In the genomic region with DNA sequence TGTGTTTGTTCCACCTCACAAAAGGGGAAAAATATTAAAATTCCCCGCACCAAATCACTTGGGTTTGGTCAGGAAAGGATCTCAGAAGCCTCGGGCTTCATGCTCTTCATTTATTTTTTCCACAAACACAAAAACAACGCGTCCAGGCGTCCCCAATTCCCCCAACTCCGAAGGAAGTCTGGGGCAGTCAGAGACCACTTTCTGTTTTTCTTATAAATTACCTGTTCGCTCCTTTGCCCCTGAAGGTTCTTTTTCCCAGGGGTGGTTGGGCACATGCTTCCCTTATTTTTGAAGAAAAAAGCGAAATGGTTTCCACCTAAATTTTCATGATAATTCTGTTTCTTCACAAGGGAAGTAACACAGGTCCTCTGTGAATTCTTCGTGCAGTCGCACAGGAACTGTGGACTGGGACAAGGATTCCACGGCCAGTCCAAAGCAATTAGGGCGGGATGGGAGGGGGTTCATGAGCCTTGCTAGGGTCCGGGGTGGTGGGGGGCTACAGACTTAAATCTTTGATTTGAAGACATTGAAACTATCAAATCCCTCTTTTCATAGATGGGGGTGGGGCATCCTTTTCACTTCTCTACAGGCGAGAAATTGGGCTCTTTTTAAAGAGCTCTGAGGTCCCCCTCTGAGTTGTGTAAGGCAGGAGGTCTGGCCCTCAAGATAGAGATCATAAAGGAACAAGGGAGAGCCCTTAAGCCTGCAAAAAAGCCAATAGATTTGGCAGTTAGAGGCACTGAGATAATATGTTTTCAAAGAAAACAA, we compare ENCODE assay signal across 8 cellular contexts. TPM values are rescaled to one million over a fixed set of nuclear protein-coding genes. Genes with fewer than 3 reads are reported as not detected.
DNase-seq lines count a peak whose midpoint lies in the region; ATAC-seq, FAIRE-seq and TF ChIP-seq lines count a peak whose summit lies in the region.

No MANE protein-coding gene starts in this region.

- H3K4me3 ChIP-seq in H1 (ENCODE audit: extremely low read depth in 1 of 4, insufficient read depth in 2 of 4, low read depth in 3 of 4, low read length in 4 of 4) (peak overlapping the region; percentile 82 to 95 (median 83)), mucosa of descending colon (peak overlapping the region; percentile 43), urinary bladder (ENCODE audit: low read depth, low read length) (peak overlapping the region; percentile 87)

- TF ChIP-seq POLR2A in H1 (IDR thresholded peaks at IDR 0.05; ENCODE audit: control extremely low read depth in 1 of 2, low read depth in 2 of 2, low read length in 2 of 2) = no peak

- H4K20me1 ChIP-seq in H1 (replicated peaks in 1 of 2; ENCODE audit: control insufficient read depth in 1 of 2, insufficient read depth in 2 of 2, low read length in 2 of 2) = no peaks in the 10 kb centered on the region

- H3K27ac ChIP-seq in H1 (ENCODE audit: low read depth, low read length) (peak overlapping the region; percentile 93), urinary bladder (ENCODE audit: low read depth) (peak overlapping the region; percentile 94)

- H4K5ac ChIP-seq in H1 (ENCODE audit: insufficient read length, low read depth, low read length) = peak overlapping the region; percentile 39

- H3K4me2 ChIP-seq in H1 (ENCODE audit: insufficient read depth in 1 of 2, low read depth in 2 of 2, low read length in 2 of 2) = peak overlapping the region; percentile 82 to 93

- H3K14ac ChIP-seq in H1 (ENCODE audit: insufficient read length) = no peak overlapping the region

- no peak overlapping the region for H2BK20ac ChIP-seq in H1 (ENCODE audit: low read length)

- no peak overlapping the region for H4K91ac ChIP-seq in H1 (replicated peaks; ENCODE audit: insufficient read length, low read length)

- ATAC-seq in mucosa of descending colon = no peak
- ATAC-seq in HG03565 (IDR thresholded peaks at IDR 0.05; ENCODE audit: unreplicated experiment) = no peak
- ATAC-seq in HG03196 (IDR thresholded peaks at IDR 0.05; ENCODE audit: unreplicated experiment) = no peak

- TF ChIP-seq CTCF in H1 (IDR thresholded peaks at IDR 0.05; ENCODE audit: control extremely low read depth in 1 of 3, insufficient read depth in 1 of 3, low read depth in 1 of 3, low read length in 3 of 3) (no peak), mucosa of descending colon (IDR thresholded peaks at IDR 0.05) (no peak)

- no peak overlapping the region; the same call in 1 of the 2 replicates for H3K18ac ChIP-seq in H1 (ENCODE audit: extremely low read depth, low read length)

- no peaks in the 10 kb centered on the region for H3K79me2 ChIP-seq in H1 (ENCODE audit: control insufficient read depth in 1 of 2, insufficient read depth in 2 of 2, low read length in 2 of 2)

- peak overlapping the region; percentile 90 for H2BK5ac ChIP-seq in H1 (ENCODE audit: low read depth, low read length)

- no peak overlapping the region for H3K56ac ChIP-seq in H1 (replicated peaks; ENCODE audit: insufficient read length, low read depth, low read length)

- H3K23me2 ChIP-seq in H1 (ENCODE audit: low read depth, low read length) = no peaks in the 10 kb centered on the region; the same call in none of the 2 replicates

- no peak overlapping the region; the same call in 1 of the 2 replicates for H2BK12ac ChIP-seq in H1 (ENCODE audit: low read depth, low read length)

- DNase-seq in DMS153 treated with DMSO at 0.1 percent for 48 hours (lab: John Stamatoyannopoulos, UW; ENCODE audit: unreplicated experiment) (peak; percentile 16), HS-27A (ENCODE audit: low read depth) (peak; percentile 20), SKM-1 treated with dmso at 0.1 percent for 144 hours (lab: John Stamatoyannopoulos, UW; ENCODE audit: unreplicated experiment) (peak; percentile 35), H1 (ENCODE audit: low read depth in 1 of 2, low spot score in 2 of 2) (no peak), mucosa of descending colon (peak; percentile 50 to 64 (median 55))

- TF ChIP-seq RAD21 in H1 (IDR thresholded peaks at IDR 0.05 in 1 of 2, conservative IDR thresholded peaks at IDR 0.05 in 1 of 2; ENCODE audit: low read depth in 2 of 2, low read length in 2 of 2) = no peak

- H3K9me3 ChIP-seq in H1 (ENCODE audit: insufficient read depth in 2 of 2, low read depth in 1 of 2, low read length in 1 of 2) (no peaks in the 10 kb centered on the region), mucosa of descending colon (no peaks in the 10 kb centered on the region)

- no peak for FAIRE-seq in H1 (lab: Jason Lieb, UNC)

- H2AK5ac ChIP-seq in H1 (ENCODE audit: low read depth, low read length) = no peak overlapping the region

- H3K79me1 ChIP-seq in H1 (ENCODE audit: low read depth, low read length) = no peaks in the 10 kb centered on the region

- H3K23ac ChIP-seq in H1 (ENCODE audit: insufficient read length) = no peak overlapping the region

- 1% methylated on average over 14 of the region's 14 CpGs; no CpG with 5 or more reads in 1 of the 2 experiments for WGBS in H1 (ENCODE audit: extremely low coverage in 1 of 2, insufficient coverage in 1 of 2, insufficient read length in 1 of 2, insufficient replicate concordance in 2 of 2, low coverage in 1 of 2, low lambda C conversion rate in 2 of 2, missing lambda C conversion rate in 1 of 2), 2 experiments
- 1% methylated on average over 14 of the region's 14 CpGs for WGBS in urinary bladder

- TF ChIP-seq EP300 in H1 (IDR thresholded peaks at IDR 0.05; ENCODE audit: borderline replicate concordance in 1 of 2, low read depth in 2 of 2, low read length in 2 of 2) = no peak

- H3K9ac ChIP-seq in H1 (replicated peaks in 1 of 4; ENCODE audit: extremely low read depth in 1 of 4, low read depth in 3 of 4, low read length in 3 of 4) = peak overlapping the region in 3 of 4 experiments; percentile 52 to 86 (median 69); a peak in 6 of 7 replicates

- POLR2A ChIA-PET in H1 (lab: Charles Lee; ENCODE audit: partially characterized antibody) = interaction anchor here (0.6 to 43.5 kb wide), 39 partner anchors 11 to 1836 kb away, joined by 3 to 1982 read pairs (median 5); partner anchors contain the start of gene HFE

- H3K27me3 ChIP-seq in H1 (replicated peaks in 1 of 4; ENCODE audit: control insufficient read depth in 3 of 4, extremely low read depth in 1 of 4, insufficient read depth in 3 of 4, low read length in 3 of 4) = no peaks in the 10 kb centered on the region

- peak overlapping the region; percentile 88 for H2BK120ac ChIP-seq in H1 (replicated peaks; ENCODE audit: low read depth, low read length)

- no peak overlapping the region for H2AFZ ChIP-seq in H1 (ENCODE audit: low read length)

- no peak overlapping the region for H2BK15ac ChIP-seq in H1 (ENCODE audit: low read length)

- no peak overlapping the region for H3K4ac ChIP-seq in H1 (replicated peaks; ENCODE audit: insufficient read length, low read depth, low read length)

- CTCF ChIA-PET in H1 (lab: Charles Lee; ENCODE audit: partially characterized antibody) = interaction anchor here (0.6 to 2.0 kb wide), 3 partner anchors 30 to 48 kb away, joined by 3 to 7 read pairs (median 3); no protein-coding TSS in a partner anchor

- H3K4me1 ChIP-seq in H1 (replicated peaks in 1 of 4; ENCODE audit: control insufficient read depth in 3 of 4, insufficient read depth in 4 of 4, low read length in 3 of 4) (peaks cover 0 to 3% (median 0%) of the 10 kb centered on the region in 4 experiments; a peak in 1 of 7 replicates), mucosa of descending colon (ENCODE audit: low read depth) (peaks cover 11% of the 10 kb centered on the region), urinary bladder (ENCODE audit: insufficient read depth) (no peaks in the 10 kb centered on the region)

- no peak overlapping the region for H4K8ac ChIP-seq in H1 (ENCODE audit: extremely low read depth, insufficient read depth, low read length)

- H3K36me3 ChIP-seq in H1 (ENCODE audit: control insufficient read depth in 2 of 4, insufficient read depth in 4 of 4, low read length in 3 of 4) (no peaks in the 10 kb centered on the region), mucosa of descending colon (ENCODE audit: low read depth) (no peaks in the 10 kb centered on the region), urinary bladder (ENCODE audit: insufficient read depth) (no peaks in the 10 kb centered on the region)

- intact Hi-C loops in mucosa of descending colon (cut with DNase I, micrococcal nuclease) = no loop called here

TF ChIP-seq in H1, 55 proteins besides CTCF, POLR2A, EP300 and RAD21 (continues in another document):
- no peak for TF ChIP-seq RXRA (IDR thresholded peaks at IDR 0.05; ENCODE audit: insufficient read depth, low read depth, low read length)
- TF ChIP-seq FOSL1 (IDR thresholded peaks at IDR 0.05; ENCODE audit: insufficient read depth, low read depth, low read length) = no peak
- no peak for TF ChIP-seq NANOG (IDR thresholded peaks at IDR 0.05; ENCODE audit: insufficient read depth, low read depth, low read length, poor library complexity, severe bottlenecking)
- TF ChIP-seq KDM4A (IDR thresholded peaks at IDR 0.05; ENCODE audit: low read depth, low read length, severe bottlenecking) = no peak
- TF ChIP-seq TBP (IDR thresholded peaks at IDR 0.05; ENCODE audit: low read depth, low read length) = no peak
- TF ChIP-seq PHF8 (conservative IDR thresholded peaks at IDR 0.05; ENCODE audit: low read depth, low read length) = no peak
- no peak for TF ChIP-seq ZNF274 (IDR thresholded peaks at IDR 0.05; ENCODE audit: borderline replicate concordance, extremely low read depth, low read length)
- TF ChIP-seq RFX5 (IDR thresholded peaks at IDR 0.05; ENCODE audit: borderline replicate concordance, low read depth, low read length) = no peak
- TF ChIP-seq SP1 (IDR thresholded peaks at IDR 0.05; ENCODE audit: low read depth, low read length) = no peak
- TF ChIP-seq E2F6 (IDR thresholded peaks at IDR 0.05) = no peak
- no peak for TF ChIP-seq EGR1 (IDR thresholded peaks at IDR 0.05; ENCODE audit: borderline replicate concordance, low read depth, low read length)

RNA-seq across cellular contexts. Expression of gene HFE, which starts 30.5 kb away (rescaled TPM):
- total RNA-seq in H1 (2021; fragmentation: NEBNext Ultra II Directional; extraction: Animal tissue kit (Norgen Biotek cat#: 25700)) = 1.6 and 2.0 TPM in 2 replicates
- polyA plus RNA-seq in H1 (2011; rRNA removed) (0.80 and 1.6 TPM in 2 replicates), urinary bladder (9.4 TPM)
- polyA plus RNA-seq in H1 (2011; cell fraction: cytosol; rRNA removed) = 2.0 TPM
- polyA plus RNA-seq in H1 (2011; cell fraction: nucleus; rRNA removed) = 2.1 TPM
- polyA plus RNA-seq in H1 (2012, experiment 1 of 2) = 1.9 to 3.3 TPM (median 2.0 TPM) in 4 replicates
- 0.33 TPM for polyA plus RNA-seq in H1 (2012, experiment 2 of 2)
- polyA plus RNA-seq in H1 (2013, experiment 1 of 2) = 0.95 TPM
- 1.4 TPM for polyA plus RNA-seq in H1 (2013, experiment 2 of 2)
- polyA minus RNA-seq in H1 (2011; rRNA and poly(A)+ RNA removed) = 3.2 and 3.4 TPM in 2 replicates
- 1.5 TPM for polyA minus RNA-seq in H1 (2011; cell fraction: cytosol; rRNA and poly(A)+ RNA removed)
- 3.6 TPM for polyA minus RNA-seq in H1 (2011; cell fraction: nucleus; rRNA and poly(A)+ RNA removed)
- total RNA-seq in mucosa of descending colon (10 to 100 TPM in 2 of 3 donors, 1 to 10 TPM in 1; 8.9 to 12.0 (median 11.1) TPM), urinary bladder (7.3 TPM)

Comparison
In these comparisons a context has a peak if more than half of its experiments do, and no peak if none do; other contexts are left out.
1. DNase-seq: peak in DMS153 treated with DMSO at 0.1 percent for 48 hours (single experiment), HS-27A (single experiment), SKM-1 treated with dmso at 0.1 percent for 144 hours (single experiment) and mucosa of descending colon (3 of 3); none in H1 (0 of 2).
2. Peak in every context shown above with its lines, with median percentiles within 50 percentile points of each other: H3K4me3 ChIP-seq.